Comparison of ENCODE assay signal across 6 cellular contexts in genomic region chr3:50627407-50628051, GRCh38. TPM values are rescaled to one million over a fixed set of nuclear protein-coding genes. Genes with fewer than 3 reads are reported as not detected.
DNase-seq lines count a peak whose midpoint lies in the region; ATAC-seq and TF ChIP-seq lines count a peak whose summit lies in the region.

No MANE protein-coding gene starts in this region.

- TF ChIP-seq POLR2A in vagina (IDR thresholded peaks at IDR 0.05), result no peak
- TF ChIP-seq POLR2A in spleen (IDR thresholded peaks at IDR 0.05), result no peak

- peak; percentile 56 for DNase-seq in GM13976 (ENCODE audit: low spot score)
- DNase-seq in RKO (ENCODE audit: low spot score), result peak; percentile 87
- peak in 31 of 42 donors; percentile 30 to 75 (median 55) for DNase-seq in head of caudate nucleus
- DNase-seq in vagina (ENCODE audit: extremely low spot score in 2 of 2), result no peak
- no peak for DNase-seq in spleen

- in situ Hi-C loops in GM13976 (cut with MboI; ENCODE audit: low sequenced_read_pairs, unreplicated experiment), result no loop called here

- H3K4me1 ChIP-seq in vagina (peaks cover 76% of the 10 kb centered on the region), spleen (peaks cover 10 to 100% (median 90%) of the 10 kb centered on the region in 6 donors)

- H3K36me3 ChIP-seq in vagina, result no peaks in the 10 kb centered on the region
- peaks cover 0 to 41% (median 0%) of the 10 kb centered on the region in 6 donors for H3K36me3 ChIP-seq in spleen

- peak overlapping the region; percentile 46 for H3K27ac ChIP-seq in vagina
- peak overlapping the region in 3 of 8 donors; percentile 34 to 70 (median 65) for H3K27ac ChIP-seq in spleen

- no peak overlapping the region for H3K4me3 ChIP-seq in vagina
- no peak overlapping the region for H3K4me3 ChIP-seq in spleen

- no peak for ATAC-seq in HG03354 (IDR thresholded peaks at IDR 0.05; ENCODE audit: poor library complexity, severe bottlenecking, unreplicated experiment)

- TF ChIP-seq CTCF in GM13976 (IDR thresholded peaks at IDR 0.05; ENCODE audit: borderline replicate concordance, control extremely low read depth, extremely low read depth, insufficient read depth, missing control alignments) (peak; percentile 44), vagina (IDR thresholded peaks at IDR 0.05) (no peak), spleen (IDR thresholded peaks at IDR 0.05 in 8 of 11, conservative IDR thresholded peaks at IDR 0.05 in 3 of 11) (no peak)

- intact Hi-C loops in head of caudate nucleus (cut with DNase I) (no loop called here), vagina (cut with DNase I) (no loop called here), spleen (cut with DNase I; ENCODE audit: low total_unique reads) (no loop called here)

- H3K27me3 ChIP-seq in vagina (no peaks in the 10 kb centered on the region), spleen (replicated peaks in 1 of 7) (no peaks in the 10 kb centered on the region)

- H3K9me3 ChIP-seq in vagina (no peaks in the 10 kb centered on the region), spleen (no peaks in the 10 kb centered on the region)

- 58 to 71% (median 59%) methylated on average over 3 to 6 of the region's 6 CpGs for WGBS in spleen, 5 donors

RNA-seq across cellular contexts. Expression of gene MAPKAPK3, which starts 10.6 kb away (rescaled TPM):
- total RNA-seq in vagina, result 38.1 TPM
- total RNA-seq in spleen, result 10 to 100 TPM; 34.7 to 55.0 (median 44.9) TPM
- polyA plus RNA-seq in spleen, result 10 to 100 TPM; 18.0 to 34.8 (median 18.9) TPM

RNA-seq across cellular contexts. Expression of gene CISH, which starts 16.0 kb away (rescaled TPM):
- total RNA-seq in vagina, result 21.9 TPM
- 10 to 100 TPM in 5 of 7 donors, 1 to 10 TPM in 2; 8.7 to 23.6 (median 14.0) TPM for total RNA-seq in spleen
- polyA plus RNA-seq in spleen, result 1 to 10 TPM; 2.9 to 7.4 (median 6.7) TPM

RNA-seq across cellular contexts. Expression of gene DOCK3, which starts 47.2 kb away (rescaled TPM):
- total RNA-seq in vagina, result 0.98 TPM
- total RNA-seq in spleen, result 1 to 10 TPM in 1 of 7 donors, under 1 TPM in 6; 0.21 to 2.1 (median 0.60) TPM
- polyA plus RNA-seq in spleen, result under 1 TPM; 0.08 to 0.38 (median 0.37) TPM

RNA-seq across cellular contexts. Expression of gene HEMK1, which starts 58.2 kb away (rescaled TPM):
- total RNA-seq in vagina (3.4 TPM), spleen (10 to 100 TPM in 6 of 7 donors, 1 to 10 TPM in 1; 7.6 to 22.5 (median 18.9) TPM)
- 10 to 100 TPM; 25.1 to 45.2 (median 41.1) TPM for polyA plus RNA-seq in spleen

RNA-seq across cellular contexts. Expression of gene C3orf18, which starts 60.0 kb away (rescaled TPM):
- 10.8 TPM for total RNA-seq in vagina
- 10 to 100 TPM in 1 of 7 donors, 1 to 10 TPM in 6; 3.2 to 12.2 (median 5.8) TPM for total RNA-seq in spleen
- polyA plus RNA-seq in spleen, result 1 to 10 TPM; 2.3 to 4.6 (median 3.5) TPM

Comparison
In these comparisons a context has a peak if more than half of its experiments do, and no peak if none do; other contexts are left out.
1. DNase-seq: peak in GM13976 (single experiment), RKO (single experiment) and head of caudate nucleus (31 of 42); none in vagina (0 of 2) and spleen (single experiment).